15 cellular contexts compared by ENCODE assay signal in the genomic region with DNA sequence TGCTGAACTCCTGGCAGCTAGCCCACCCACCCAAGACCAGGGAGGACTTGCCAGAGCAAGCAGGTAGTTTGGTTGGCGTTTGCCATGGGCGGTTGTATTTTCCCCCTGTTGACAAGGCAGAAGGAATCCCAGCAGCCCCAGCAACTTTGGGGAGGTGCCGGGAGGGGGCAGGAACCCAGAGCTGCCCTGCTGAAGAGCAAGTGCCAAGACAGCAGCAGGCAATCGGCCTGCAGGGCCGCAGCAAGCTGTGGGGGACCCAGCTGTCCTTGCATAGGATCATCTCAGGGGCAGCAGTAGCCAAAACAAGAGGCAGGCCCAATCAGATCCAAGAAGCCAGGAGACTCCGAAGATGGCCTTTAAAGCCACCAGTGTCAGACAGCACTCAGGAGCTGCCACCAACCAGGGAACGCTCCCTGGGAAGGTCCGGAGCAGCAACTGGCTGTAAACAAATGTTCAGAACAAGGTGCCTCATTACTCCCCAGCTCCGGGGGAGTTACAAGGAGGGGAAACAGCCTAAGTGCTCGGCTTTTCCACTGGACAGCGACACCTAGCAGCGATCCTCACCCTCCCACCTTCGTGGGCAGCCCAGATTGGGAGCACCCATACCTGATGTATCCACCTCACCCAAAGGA. TPM values are rescaled to one million over a fixed set of nuclear protein-coding genes. Genes with fewer than 3 reads are reported as not detected.
A peak's percentile ranks its signal among the peaks of the same experiment; 100 is the strongest.
DNase-seq lines count a peak whose midpoint lies in the region; ATAC-seq, FAIRE-seq and TF ChIP-seq lines count a peak whose summit lies in the region.
"Had no signal": no experiment of that assay in that cellular context is flagged by ENCODE, and none has a peak within 500 bp of the region (broad histone marks: within the 10 kb centered on the region; RNA-seq: fewer than 3 reads in every experiment).

No MANE protein-coding gene starts in this region.

- BruUV-seq in K562 (replicated peaks; lab: Mats Ljungman, UMichigan) = no TSS peak

- no peaks in the 10 kb centered on the region for H3K9me3 ChIP-seq in DND-41 (ENCODE audit: insufficient read depth, low read length, severe bottlenecking)
- H3K9me3 ChIP-seq in K562 (replicated peaks; ENCODE audit: control insufficient read depth, insufficient read depth, low read depth, low read length) = no peaks in the 10 kb centered on the region
- H3K9me3 ChIP-seq in tibial artery = no peaks in the 10 kb centered on the region
- H3K9me3 ChIP-seq: colonic mucosa, upper lobe of left lung had no signal

- 0% methylated on average over 8 of the region's 13 CpGs for WGBS in K562 (ENCODE audit: insufficient coverage, low coverage, missing lambda C conversion rate)

- H3K4me3 ChIP-seq in DND-41 (ENCODE audit: low read depth in 1 of 2, low read length in 2 of 2) = no peak overlapping the region
- no peak overlapping the region for H3K4me3 ChIP-seq in K562
- no peak overlapping the region for H3K4me3 ChIP-seq in tibial artery
- H3K4me3 ChIP-seq: colonic mucosa, lung, upper lobe of left lung had no signal

- H3K27me3 Mint-ChIP-seq in HFFc6 (ENCODE audit: insufficient read depth) = peaks cover 47% of the 10 kb centered on the region
- peaks cover 95% of the 10 kb centered on the region for H3K27me3 Mint-ChIP-seq in nephron progenitor cell (ENCODE audit: low read depth, poor library complexity)

- H3K79me2 ChIP-seq in DND-41 (ENCODE audit: insufficient read depth, low read length) (no peaks in the 10 kb centered on the region), K562 (ENCODE audit: control insufficient read depth, insufficient read depth, low read length) (no peaks in the 10 kb centered on the region)

- intact Hi-C loops in K562 (cut with micrococcal nuclease) = no loop called here
- intact Hi-C loops in tibial artery (cut with DNase I; ENCODE audit: low total_unique reads) = no loop called here

- H4K20me1 ChIP-seq in DND-41 (ENCODE audit: insufficient read depth, low read length) (no peaks in the 10 kb centered on the region), K562 (replicated peaks; ENCODE audit: control insufficient read depth, insufficient read depth, low read length) (no peaks in the 10 kb centered on the region)

- CTCF ChIA-PET in K562 (lab: Yijun Ruan, JAX; ENCODE audit: low intra/inter-chr PET ratio) = no interaction called here

- peaks cover 9% of the 10 kb centered on the region; the same call in 1 of the 2 replicates for H3K4me1 ChIP-seq in DND-41 (ENCODE audit: insufficient read depth, low read length)
- peaks cover 0 to 4% of the 10 kb centered on the region in 2 experiments; a peak in 1 of 5 replicates for H3K4me1 ChIP-seq in K562 (replicated peaks in 1 of 2; ENCODE audit: control insufficient read depth in 2 of 2, insufficient read depth in 2 of 2, low read length in 2 of 2)
- peaks cover 0 to 23% (median 18%) of the 10 kb centered on the region in 4 donors for H3K4me1 ChIP-seq in tibial artery
- H3K4me1 ChIP-seq: colonic mucosa had no signal

- H2AFZ ChIP-seq in DND-41 (ENCODE audit: low read depth, low read length) (peak overlapping the region; percentile 3; the same call in 1 of the 2 replicates), K562 (ENCODE audit: low read depth, low read length) (no peak overlapping the region)

- no peak overlapping the region for H3K4me3 Mint-ChIP-seq in HFFc6
- H3K4me3 Mint-ChIP-seq in nephron progenitor cell = peak overlapping the region; percentile 70

- no peak for DNase-seq in DND-41
- no peak for DNase-seq in HFFc6
- peak in 1 of 4 experiments; percentile 9 for DNase-seq in K562 (ENCODE audit: extremely low read depth in 1 of 4, low spot score in 3 of 4)
- peak; percentile 38 for DNase-seq in nephron progenitor cell
- no peak for DNase-seq in iPS-NIHi11 (ENCODE audit: low spot score)
- no peak for DNase-seq in dermis blood vessel endothelial cell
- no peak for DNase-seq in tibial artery
- DNase-seq: activated CD4-positive, CD25-positive, alpha-beta regulatory T cell; CD4-positive, alpha-beta memory T cell; colonic mucosa had no signal

- H3K9me1 ChIP-seq in K562 (ENCODE audit: control insufficient read depth, insufficient read depth, low read length) = no peaks in the 10 kb centered on the region

- TF ChIP-seq EP300 in K562 (IDR thresholded peaks at IDR 0.05; ENCODE audit: low read length) = no peak

- TF ChIP-seq POLR2A in K562 (conservative IDR thresholded peaks at IDR 0.05) = no peak

- TF ChIP-seq CTCF in DND-41 (IDR thresholded peaks at IDR 0.05; ENCODE audit: borderline replicate concordance, extremely low read depth, low read length, poor library complexity, severe bottlenecking) (no peak), HFFc6 (IDR thresholded peaks at IDR 0.05) (0 out of 2 replicates have a peak, but pooled peaks have one; percentile 11), K562 (IDR thresholded peaks at IDR 0.05 in 2 of 3, conservative IDR thresholded peaks at IDR 0.05 in 1 of 3; ENCODE audit: insufficient read depth in 2 of 3, low read depth in 1 of 3, low read length in 3 of 3) (peak in 2 of 3 experiments; percentile 19 to 32; a peak in 2 of 6 replicates), nephron progenitor cell (IDR thresholded peaks at IDR 0.05) (peak; percentile 20), tibial artery (IDR thresholded peaks at IDR 0.05) (no peak)

- POLR2A ChIA-PET in K562 (lab: Yijun Ruan, JAX) = no interaction called here

- H3K36me3 ChIP-seq in DND-41 (ENCODE audit: insufficient read depth, low read length) (no peaks in the 10 kb centered on the region), K562 (ENCODE audit: control insufficient read depth, insufficient read depth, low read length) (no peaks in the 10 kb centered on the region), tibial artery (no peaks in the 10 kb centered on the region)
- H3K36me3 ChIP-seq: colonic mucosa, upper lobe of left lung had no signal

- H3K27me3 ChIP-seq in DND-41 (ENCODE audit: insufficient read depth, low read length, poor library complexity) (no peaks in the 10 kb centered on the region), K562 (ENCODE audit: control insufficient read depth in 2 of 2, insufficient read depth in 2 of 2, low read length in 2 of 2) (peaks cover 2 to 21% of the 10 kb centered on the region in 2 experiments; a peak in 3 of 5 replicates), tibial artery (peaks cover 0 to 50% of the 10 kb centered on the region in 2 donors)

- H3K4me1 Mint-ChIP-seq in HFFc6 (ENCODE audit: low read depth) (no peaks in the 10 kb centered on the region; the same call in 1 of the 2 replicates), nephron progenitor cell (peaks cover 23% of the 10 kb centered on the region)

- no peaks in the 10 kb centered on the region for H3K9me3 Mint-ChIP-seq in HFFc6
- no peaks in the 10 kb centered on the region for H3K9me3 Mint-ChIP-seq in nephron progenitor cell
- H3K9me3 Mint-ChIP-seq: activated T-helper 2 cell treated with anti-CD3 and anti-CD28 coated beads, Interferon-gamma antibody, Interleukin-2, Interleukin-4, amounts not matched to agents 10 μg/mL and 5 μg/mL and 100 μg/mL, durations not matched to agents 14 hours and 24 hours and 36 hours; CD4-positive, alpha-beta memory T cell had no signal

- ATAC-seq in DND-41 (ENCODE audit: insufficient read depth, low read depth) (no peak), K562 (peak; percentile 63), HG03520 (IDR thresholded peaks at IDR 0.05; ENCODE audit: unreplicated experiment) (no peak)
- ATAC-seq: sciatic nerve had no signal

- no peaks in the 10 kb centered on the region for H3K36me3 Mint-ChIP-seq in HFFc6 (ENCODE audit: low read depth)
- no peaks in the 10 kb centered on the region for H3K36me3 Mint-ChIP-seq in nephron progenitor cell (ENCODE audit: low read depth)
- H3K36me3 Mint-ChIP-seq: CD4-positive, alpha-beta memory T cell had no signal

- H3K27ac Mint-ChIP-seq in HFFc6 (no peak overlapping the region), nephron progenitor cell (no peak overlapping the region)
- H3K27ac Mint-ChIP-seq: activated T-helper 2 cell treated with anti-CD3 and anti-CD28 coated beads, Interferon-gamma antibody, Interleukin-2, Interleukin-4, amounts not matched to agents 10 μg/mL and 5 μg/mL and 100 μg/mL, durations not matched to agents 14 hours and 24 hours and 36 hours had no signal

- H3K9ac ChIP-seq in DND-41 (ENCODE audit: low read depth, low read length) (no peak overlapping the region; the same call in 1 of the 2 replicates), K562 (ENCODE audit: insufficient read depth in 1 of 2, low read depth in 2 of 2, low read length in 2 of 2) (no peak overlapping the region)

- TF ChIP-seq RAD21 in K562 (CRISPR knock-in tag; conservative IDR thresholded peaks at IDR 0.05 in 1 of 2, IDR thresholded peaks at IDR 0.05 in 1 of 2) = no peak; a peak in 1 of 4 replicates

- in situ Hi-C loops in K562 (cut with MboI) = no loop called here

- FAIRE-seq in K562 (lab: Jason Lieb, UNC) = no peak

- H3K27ac ChIP-seq in DND-41 (ENCODE audit: low read length) (peak overlapping the region; percentile 15; the same call in 1 of the 2 replicates), K562 (ENCODE audit: extremely low read depth, low read depth, low read length) (no peak overlapping the region), tibial artery (no peak overlapping the region)
- H3K27ac ChIP-seq: colonic mucosa, upper lobe of left lung had no signal

- no peak overlapping the region for H3K4me2 ChIP-seq in DND-41 (ENCODE audit: insufficient read depth, low read length)
- H3K4me2 ChIP-seq in K562 (ENCODE audit: insufficient read depth, low read length) = no peak overlapping the region

TF ChIP-seq in K562, 482 proteins besides CTCF, POLR2A, EP300 and RAD21 (continues in another document):
- no peak for TF ChIP-seq HMG20A (CRISPR knock-in tag; conservative IDR thresholded peaks at IDR 0.05)

RNA-seq across cellular contexts. Expression of a gene that starts 2.1 kb away (rescaled TPM):
- under 1 TPM in 1 of 6 experiments, not detected in 5; 0.23 TPM for total RNA-seq in HFFc6 (2021; fragmentation: NEBNext Ultra II Directional; extraction: Animal tissue kit (Norgen Biotek cat#: 25700))
- not detected in 2 replicates for total RNA-seq in K562 (2011; cell fraction: chromatin; rRNA removed; ENCODE audit: low replicate concordance)
- not detected in 2 replicates for total RNA-seq in K562 (2011; cell fraction: nucleolus; rRNA removed)
- 0.07 TPM in 1 of 2 replicates, not detected in the other for total RNA-seq in K562 (2011; cell fraction: nucleoplasm; rRNA removed)
- total RNA-seq in K562 (2014; rRNA removed) (0.08 TPM in 1 of 2 replicates, not detected in the other), K562 (2014; rRNA removed; fragmentation: Illumina TruSeq; extraction: Trizol) (0.04 and 0.13 TPM in 2 replicates), K562 (2015; rRNA removed; fragmentation: Illumina TruSeq; extraction: Trizol) (0.26 and 0.33 TPM in 2 replicates), K562 (2021) (not detected in 2 replicates), dermis blood vessel endothelial cell (0.09 TPM in 1 of 2 replicates, not detected in the other)
- polyA plus RNA-seq in K562 (2011; rRNA removed) (0.03 and 0.05 TPM in 2 replicates), K562 (2014; fragmentation: Illumina TruSeq; extraction: Trizol) (0.07 and 0.08 TPM in 2 replicates), K562 (2014; fragmentation: Nextera tagmentation; extraction: Ambion mirVana) (not detected), K562 (2014; rRNA removed) (0.01 TPM in 1 of 2 replicates, not detected in the other)
- polyA plus RNA-seq in K562 (2011; cell fraction: cytosol; rRNA removed) = 0.19 TPM in 1 of 2 replicates, not detected in the other
- polyA plus RNA-seq in K562 (2011; cell fraction: nucleus; rRNA removed) = 0.04 and 0.07 TPM in 2 replicates
- polyA plus RNA-seq in K562 (2012) = 0.06 and 0.10 TPM in 2 replicates
- not detected in 2 replicates for polyA minus RNA-seq in K562 (2011; rRNA and poly(A)+ RNA removed)
- polyA minus RNA-seq in K562 (2011; cell fraction: cytosol; rRNA and poly(A)+ RNA removed) = not detected in 2 replicates
- polyA minus RNA-seq in K562 (2011; cell fraction: nucleus; rRNA and poly(A)+ RNA removed) = not detected in 2 replicates
- total RNA-seq: CD4-positive, alpha-beta memory T cell had no signal
- polyA plus RNA-seq: CD4-positive, alpha-beta memory T cell had no signal

Comparison
In these comparisons a context has a peak if more than half of its experiments do, and no peak if none do; other contexts are left out.
1. CTCF ChIP-seq: peak in HFFc6 (single experiment), K562 (2 of 3) and nephron progenitor cell (single experiment); none in DND-41 (single experiment) and tibial artery (0 of 2).